8 cellular contexts compared by ENCODE assay signal in genomic region chr1:245155186-245156040, GRCh38. TPM values are rescaled to one million over a fixed set of nuclear protein-coding genes. Genes with fewer than 3 reads are reported as not detected.
DNase-seq lines count a peak whose midpoint lies in the region; ATAC-seq and TF ChIP-seq lines count a peak whose summit lies in the region.

No MANE protein-coding gene starts in this region.

- peak overlapping the region; percentile 85 for H3K4me2 ChIP-seq in OCI-LY7 (ENCODE audit: low read length)

- TF ChIP-seq CTCF in OCI-LY7 (conservative IDR thresholded peaks at IDR 0.05; ENCODE audit: low read length): no peak
- no peak for TF ChIP-seq CTCF in lower leg skin (IDR thresholded peaks at IDR 0.05)
- no peak for TF ChIP-seq CTCF in transverse colon (IDR thresholded peaks at IDR 0.05)

- H3K9me2 ChIP-seq in OCI-LY7 (ENCODE audit: insufficient read depth, low read length): no peaks in the 10 kb centered on the region

- ATAC-seq in GM21515 (IDR thresholded peaks at IDR 0.05; ENCODE audit: unreplicated experiment): no peak
- ATAC-seq in GM18511 (IDR thresholded peaks at IDR 0.05; ENCODE audit: unreplicated experiment): no peak

- 1 to 2% methylated on average over 59 of the region's 59 CpGs for WGBS in lower leg skin, 2 donors
- 2 to 7% methylated on average over 3 to 57 of the region's 59 CpGs for WGBS in transverse colon (ENCODE audit: low coverage in 1 of 2), 2 donors

- H3K4me3 ChIP-seq in ACC112 (ENCODE audit: low read depth, low read length): peak overlapping the region; percentile 80
- peak overlapping the region; percentile 42; the same call in 1 of the 2 replicates for H3K4me3 ChIP-seq in GM08714 (ENCODE audit: low read length)
- peak overlapping the region; percentile 66 for H3K4me3 ChIP-seq in OCI-LY7 (ENCODE audit: low read depth, low read length, poor library complexity, severe bottlenecking)
- H3K4me3 ChIP-seq in lower leg skin (ENCODE audit: low read depth, poor library complexity, severe bottlenecking): peak overlapping the region; percentile 41
- peak overlapping the region; percentile 12 to 65 (median 37) for H3K4me3 ChIP-seq in transverse colon

- in situ Hi-C loops in transverse colon (cut with MboI; ENCODE audit: low pct_ligation_motif_present in 1 of 4, low pct_unique_long_range_greater_than_20kb in 1 of 4, low sequenced_read_pairs in 3 of 4): loop anchor here in 3 of 4 donors (10.0 to 25.0 kb wide), 3 partner anchors 849 to 1332 kb away; no protein-coding TSS in a partner anchor

- DNase-seq in OCI-LY7 (ENCODE audit: low spot score) (no peak), cerebellar cortex (ENCODE audit: low spot score) (peak; percentile 61), lower leg skin (ENCODE audit: low spot score in 2 of 2) (peak in 1 of 2 donors; percentile 80), transverse colon (no peak)

- CTCF ChIA-PET in OCI-LY7 (lab: Charles Lee; ENCODE audit: unreplicated experiment): no interaction called here

- no peak for TF ChIP-seq EP300 in transverse colon (IDR thresholded peaks at IDR 0.05; ENCODE audit: low read depth)

- no peaks in the 10 kb centered on the region for H4K20me1 ChIP-seq in OCI-LY7 (ENCODE audit: insufficient read depth, low read length)

- H3K79me2 ChIP-seq in ACC112 (ENCODE audit: control insufficient read depth, insufficient read depth, low read length, unreplicated experiment) (no peaks in the 10 kb centered on the region), OCI-LY7 (ENCODE audit: insufficient read depth, low read depth, low read length) (no peaks in the 10 kb centered on the region)

- POLR2A ChIA-PET in OCI-LY7 (lab: Charles Lee): interaction anchor here (0.9 kb wide), 1 partner anchor 504 kb away, joined by 3 read pairs; no protein-coding TSS in a partner anchor

- H2AFZ ChIP-seq in ACC112 (ENCODE audit: low read length, unreplicated experiment): peak overlapping the region; percentile 43
- H2AFZ ChIP-seq in OCI-LY7 (ENCODE audit: low read length): no peak overlapping the region

- intact Hi-C loops in OCI-LY7 (cut with micrococcal nuclease; ENCODE audit: unreplicated experiment) (loop anchor here (5.0 kb wide), 3 partner anchors 227 to 1597 kb away; no protein-coding TSS in a partner anchor), lower leg skin (cut with DNase I; ENCODE audit: low total_unique reads) (loop anchor here (10.0 kb wide), 1 partner anchor 1339 kb away; no protein-coding TSS in a partner anchor), transverse colon (cut with DNase I; ENCODE audit: low total_unique reads) (loop anchor here (2.0 kb wide), 1 partner anchor 847 kb away; no protein-coding TSS in a partner anchor)

- H3K27me3 ChIP-seq in ACC112 (ENCODE audit: insufficient read depth, low read length) (peaks cover 73% of the 10 kb centered on the region), transverse colon (peaks cover 93% of the 10 kb centered on the region)

- no peak overlapping the region for H3K27ac ChIP-seq in ACC112 (ENCODE audit: low read depth, low read length)
- H3K27ac ChIP-seq in OCI-LY7 (ENCODE audit: low read depth, low read length, poor library complexity, severe bottlenecking): no peak overlapping the region
- H3K27ac ChIP-seq in transverse colon: no peak overlapping the region

- H3K4me1 ChIP-seq in ACC112 (ENCODE audit: control insufficient read depth, insufficient read depth, low read length, unreplicated experiment) (no peaks in the 10 kb centered on the region), OCI-LY7 (ENCODE audit: insufficient read depth, low read length, poor library complexity, severe bottlenecking) (peaks cover 7% of the 10 kb centered on the region), transverse colon (peaks cover 27 to 42% (median 40%) of the 10 kb centered on the region in 4 donors)

- H3K36me3 ChIP-seq in ACC112 (ENCODE audit: insufficient read depth, low read length): no peaks in the 10 kb centered on the region
- no peaks in the 10 kb centered on the region for H3K36me3 ChIP-seq in OCI-LY7 (ENCODE audit: insufficient read depth, low read length)
- H3K36me3 ChIP-seq in transverse colon: no peaks in the 10 kb centered on the region

- no peaks in the 10 kb centered on the region for H3K9me3 ChIP-seq in OCI-LY7 (ENCODE audit: low read length)
- no peaks in the 10 kb centered on the region for H3K9me3 ChIP-seq in transverse colon

- no TSS peak for BruUV-seq in OCI-LY7 (replicated peaks; lab: Mats Ljungman, UMichigan)

- TF ChIP-seq POLR2A in lower leg skin (IDR thresholded peaks at IDR 0.05) (no peak), transverse colon (IDR thresholded peaks at IDR 0.05) (no peak)

RNA-seq across cellular contexts. Expression of gene KIF26B, which starts 0.6 kb away (rescaled TPM):
- total RNA-seq in OCI-LY7 (2014; rRNA removed; shearing (Covaris generic)): not detected in 2 replicates
- not detected in 2 replicates for total RNA-seq in OCI-LY7 (2022)
- total RNA-seq in lower leg skin: 1 to 10 TPM; 3.9 to 6.6 (median 5.7) TPM
- total RNA-seq in transverse colon: under 1 TPM in 3 of 4 donors, not detected in 1; 0.20 to 0.79 (median 0.41) TPM
